In the genomic region with DNA sequence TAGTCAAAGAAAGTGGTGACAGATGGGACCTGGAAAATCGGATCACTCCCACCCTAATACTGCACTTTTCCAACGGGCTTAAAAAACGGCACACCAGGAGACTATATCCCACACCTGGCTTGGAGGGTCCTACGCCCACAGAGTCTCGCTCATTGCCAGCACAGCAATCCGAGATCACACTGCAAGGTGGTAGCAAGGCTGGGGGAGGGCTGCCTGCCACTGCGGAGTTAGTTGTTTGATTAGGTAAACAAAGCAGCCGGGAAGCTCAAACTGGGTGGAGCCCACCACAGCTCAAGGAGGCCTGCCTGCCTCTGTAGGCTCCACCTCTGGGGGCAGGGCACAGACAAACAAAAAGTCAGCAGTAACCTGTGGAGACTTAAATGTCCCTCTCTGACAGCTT, we compare ENCODE assay signal across 7 cellular contexts.
DNase-seq lines count a peak whose midpoint lies in the region; FAIRE-seq and TF ChIP-seq lines count a peak whose summit lies in the region.
"Not testable (repeated sequence)": the region's sequence is repeated elsewhere in the genome, so short reads cannot be mapped to it uniquely, and the experiment has no call there.

No MANE protein-coding gene starts in this region.

- not testable (repeated sequence) for H3K79me2 ChIP-seq in H1 (ENCODE audit: control insufficient read depth in 1 of 2, insufficient read depth in 2 of 2, low read length in 2 of 2)

- CTCF ChIA-PET in H1 (lab: Charles Lee; ENCODE audit: partially characterized antibody), result interaction anchor here (1.4 kb wide), 1 partner anchor 37 kb away, joined by 4 read pairs; no protein-coding TSS in a partner anchor

- H3K14ac ChIP-seq in H1 (ENCODE audit: insufficient read length), result not testable (repeated sequence)

- H4K8ac ChIP-seq in H1 (ENCODE audit: extremely low read depth, insufficient read depth, low read length), result not testable (repeated sequence)

- TF ChIP-seq POLR2A in H1 (IDR thresholded peaks at IDR 0.05; ENCODE audit: control extremely low read depth in 1 of 2, low read depth in 2 of 2, low read length in 2 of 2); spleen (IDR thresholded peaks at IDR 0.05): not testable (repeated sequence)

- 78% methylated on average over 8 of the region's 8 CpGs for WGBS in HUES64
- WGBS in H1 (ENCODE audit: extremely low coverage in 1 of 2, insufficient coverage in 1 of 2, insufficient read length in 1 of 2, insufficient replicate concordance in 2 of 2, low coverage in 1 of 2, low lambda C conversion rate in 2 of 2, missing lambda C conversion rate in 1 of 2), 2 experiments, result 53% methylated on average over 8 of the region's 8 CpGs; no CpG with 5 or more reads in 1 of the 2 experiments
- 84 to 94% (median 91%) methylated on average over 8 of the region's 8 CpGs for WGBS in spleen, 5 donors

- H4K91ac ChIP-seq in H1 (replicated peaks; ENCODE audit: insufficient read length, low read length), result not testable (repeated sequence)

- not testable (repeated sequence) for H3K79me1 ChIP-seq in H1 (ENCODE audit: low read depth, low read length)

- not testable (repeated sequence) for TF ChIP-seq CTCF in 22Rv1 (IDR thresholded peaks at IDR 0.05); H1 (IDR thresholded peaks at IDR 0.05; ENCODE audit: control extremely low read depth in 1 of 3, insufficient read depth in 1 of 3, low read depth in 1 of 3, low read length in 3 of 3); spleen (IDR thresholded peaks at IDR 0.05 in 8 of 11, conservative IDR thresholded peaks at IDR 0.05 in 3 of 11)

- DNase-seq in ELF-1 (ENCODE audit: low read depth, low spot score), result peak; percentile 57
- peak; percentile 87 for DNase-seq in NCI-H748 (lab: John Stamatoyannopoulos, UW; ENCODE audit: unreplicated experiment)
- peak; percentile 9 for DNase-seq in NT2/D1 (ENCODE audit: low read depth, low spot score)
- not testable (repeated sequence) for DNase-seq in H1 (ENCODE audit: low read depth in 1 of 2, low spot score in 2 of 2)
- peak; percentile 47 for DNase-seq in spleen

- not testable (repeated sequence) for H3K9me3 ChIP-seq in HUES64 (ENCODE audit: insufficient read depth, low read depth, low read length); NT2/D1 (ENCODE audit: insufficient read depth, low read length); H1 (ENCODE audit: insufficient read depth in 2 of 2, low read depth in 1 of 2, low read length in 1 of 2)
- peaks cover 0 to 56% (median 46%) of the 10 kb centered on the region in 8 donors for H3K9me3 ChIP-seq in spleen

- H3K4ac ChIP-seq in H1 (replicated peaks; ENCODE audit: insufficient read length, low read depth, low read length), result not testable (repeated sequence)

- H3K23me2 ChIP-seq in H1 (ENCODE audit: low read depth, low read length), result not testable (repeated sequence)

- H3K23ac ChIP-seq in H1 (ENCODE audit: insufficient read length), result not testable (repeated sequence)

- not testable (repeated sequence) for H2BK120ac ChIP-seq in H1 (replicated peaks; ENCODE audit: low read depth, low read length)

- not testable (repeated sequence) for FAIRE-seq in H1 (lab: Jason Lieb, UNC)

- not testable (repeated sequence) for H2AK5ac ChIP-seq in H1 (ENCODE audit: low read depth, low read length)

- H4K5ac ChIP-seq in H1 (ENCODE audit: insufficient read length, low read depth, low read length), result not testable (repeated sequence)

- POLR2A ChIA-PET in H1 (lab: Charles Lee; ENCODE audit: partially characterized antibody), result not testable (repeated sequence)

- not testable (repeated sequence) for H3K18ac ChIP-seq in H1 (ENCODE audit: extremely low read depth, low read length)

- not testable (repeated sequence) for H2BK15ac ChIP-seq in H1 (ENCODE audit: low read length)

- TF ChIP-seq EP300 in H1 (IDR thresholded peaks at IDR 0.05; ENCODE audit: borderline replicate concordance in 1 of 2, low read depth in 2 of 2, low read length in 2 of 2), result not testable (repeated sequence)

- H3K4me2 ChIP-seq in H1 (ENCODE audit: insufficient read depth in 1 of 2, low read depth in 2 of 2, low read length in 2 of 2), result peak overlapping the region; percentile 38 to 43; a peak in 3 of 4 replicates

- H2AFZ ChIP-seq in H1 (ENCODE audit: low read length), result peak overlapping the region; percentile 44; the same call in 1 of the 2 replicates

- H2BK20ac ChIP-seq in H1 (ENCODE audit: low read length), result not testable (repeated sequence)

- peak overlapping the region; percentile 14; the same call in 1 of the 2 replicates for H3K4me3 ChIP-seq in HUES64 (ENCODE audit: low read length)
- H3K4me3 ChIP-seq in NT2/D1 (ENCODE audit: insufficient read length, low read depth); spleen: not testable (repeated sequence)
- H3K4me3 ChIP-seq in H1 (ENCODE audit: extremely low read depth in 1 of 4, insufficient read depth in 2 of 4, low read depth in 3 of 4, low read length in 4 of 4), result peak overlapping the region in 1 of 4 experiments; percentile 15; a peak in 1 of 8 replicates

- not testable (repeated sequence) for H2BK5ac ChIP-seq in H1 (ENCODE audit: low read depth, low read length)

- not testable (repeated sequence) for H3K9ac ChIP-seq in HUES64 (ENCODE audit: low read depth, low read length); NT2/D1 (ENCODE audit: insufficient read length, low read depth); H1 (replicated peaks in 1 of 4; ENCODE audit: extremely low read depth in 1 of 4, low read depth in 3 of 4, low read length in 3 of 4)

- not testable (repeated sequence) for H3K56ac ChIP-seq in H1 (replicated peaks; ENCODE audit: insufficient read length, low read depth, low read length)

- not testable (repeated sequence) for H2BK12ac ChIP-seq in H1 (ENCODE audit: low read depth, low read length)

- H3K36me3 ChIP-seq in HUES64 (ENCODE audit: insufficient read depth, low read length); NT2/D1 (ENCODE audit: insufficient read depth, insufficient read length, low read length); H1 (ENCODE audit: control insufficient read depth in 2 of 4, insufficient read depth in 4 of 4, low read length in 3 of 4); spleen: not testable (repeated sequence)

- TF ChIP-seq RAD21 in H1 (IDR thresholded peaks at IDR 0.05 in 1 of 2, conservative IDR thresholded peaks at IDR 0.05 in 1 of 2; ENCODE audit: low read depth in 2 of 2, low read length in 2 of 2), result not testable (repeated sequence)

- intact Hi-C loops in spleen (cut with DNase I; ENCODE audit: low total_unique reads), result not testable (repeated sequence)

- not testable (repeated sequence) for H4K20me1 ChIP-seq in H1 (replicated peaks in 1 of 2; ENCODE audit: control insufficient read depth in 1 of 2, insufficient read depth in 2 of 2, low read length in 2 of 2)

- peak overlapping the region; percentile 33 for H3K27ac ChIP-seq in 22Rv1
- H3K27ac ChIP-seq in HUES64 (ENCODE audit: low read depth, low read length); H1 (ENCODE audit: low read depth, low read length); spleen: not testable (repeated sequence)

- H3K27me3 ChIP-seq in HUES64 (ENCODE audit: insufficient read depth, low read length); NT2/D1 (ENCODE audit: insufficient read depth, insufficient read length); H1 (replicated peaks in 1 of 4; ENCODE audit: control insufficient read depth in 3 of 4, extremely low read depth in 1 of 4, insufficient read depth in 3 of 4, low read length in 3 of 4); spleen (replicated peaks in 1 of 7): not testable (repeated sequence)

- not testable (repeated sequence) for H3K4me1 ChIP-seq in HUES64 (ENCODE audit: insufficient read depth, low read length); NT2/D1 (ENCODE audit: insufficient read depth, insufficient read length); H1 (replicated peaks in 1 of 4; ENCODE audit: control insufficient read depth in 3 of 4, insufficient read depth in 4 of 4, low read length in 3 of 4); spleen
